Comparison of ENCODE assay signal across 1 cellular context in genomic region chr12:121142171-121142950, GRCh38.
TF ChIP-seq lines count a peak whose summit lies in the region.

No MANE protein-coding gene starts in this region.

TF ChIP-seq in HepG2, 621 proteins besides CTCF, POLR2A, EP300 and RAD21:
- TF ChIP-seq TRIM24 (CRISPR knock-in tag; IDR thresholded peaks at IDR 0.05) = no peak
- TF ChIP-seq GMEB1 (CRISPR knock-in tag; IDR thresholded peaks at IDR 0.05; ENCODE audit: borderline replicate concordance) = no peak
- TF ChIP-seq ZNF543 (CRISPR knock-in tag; IDR thresholded peaks at IDR 0.05) = peak; percentile 100
